In the genomic region with DNA sequence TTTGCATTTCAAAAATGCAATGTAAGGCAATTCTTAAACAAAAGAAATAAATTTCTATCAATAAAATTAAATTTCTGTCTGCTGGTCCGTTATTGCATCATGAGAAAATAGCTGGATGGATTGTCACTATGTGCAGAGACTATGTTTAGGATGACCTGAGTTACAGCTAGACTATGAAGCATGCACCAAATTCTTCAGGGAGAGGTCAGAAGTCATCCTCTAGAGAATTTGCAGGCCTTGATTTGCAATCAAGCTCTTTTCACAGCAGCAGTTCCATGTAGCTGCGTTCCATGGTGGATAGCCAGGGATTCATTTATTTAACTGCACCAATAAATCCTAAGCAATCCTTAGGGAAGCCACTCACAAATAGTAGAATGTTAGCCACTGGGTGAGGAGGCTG, we compare ENCODE assay signal across 12 cellular contexts.
DNase-seq lines count a peak whose midpoint lies in the region; ATAC-seq and TF ChIP-seq lines count a peak whose summit lies in the region.
"Had no signal": no experiment of that assay in that cellular context is flagged by ENCODE, and none has a peak within 500 bp of the region (broad histone marks: within the 10 kb centered on the region; RNA-seq: fewer than 3 reads in every experiment).

No MANE protein-coding gene starts in this region.

- DNase-seq in left ventricle myocardium inferior (no peak), left cardiac atrium (no peak), body of pancreas (no peak), iris pigment epithelial cell (ENCODE audit: low read depth) (peak; percentile 86), NCI-H1105 treated with DMSO at 0.1 percent for 48 hours (lab: John Stamatoyannopoulos, UW) (no peak), NCI-H1436 (lab: John Stamatoyannopoulos, UW) (no peak), DMS153 (lab: John Stamatoyannopoulos, UW) (no peak)
- DNase-seq: activated CD4-positive, alpha-beta memory T cell treated with anti-CD3 and anti-CD28 coated beads for 36 hours; heart right ventricle; NCI-H1092 treated with DMSO at 0.1 percent for 48 hours had no signal

- H3K9me3 ChIP-seq in left ventricle myocardium inferior (replicated peaks) (peaks cover 9% of the 10 kb centered on the region), body of pancreas (no peaks in the 10 kb centered on the region)

- WGBS in body of pancreas, 2 donors = 75 to 89% methylated on average over 2 of the region's 2 CpGs

- H3K4me3 ChIP-seq in left ventricle myocardium inferior = no peak overlapping the region
- no peak overlapping the region for H3K4me3 ChIP-seq in body of pancreas
- H3K4me3 ChIP-seq: heart right ventricle had no signal

- intact Hi-C loops in left ventricle myocardium inferior (cut with micrococcal nuclease) (no loop called here), left cardiac atrium (cut with DNase I) (no loop called here), body of pancreas (cut with DNase I) (no loop called here)

- H3K27ac ChIP-seq in left ventricle myocardium inferior (replicated peaks) = peak overlapping the region; percentile 15
- H3K27ac ChIP-seq in body of pancreas = peak overlapping the region; percentile 22 to 79 (median 57)

- no peaks in the 10 kb centered on the region for H3K4me1 ChIP-seq in left ventricle myocardium inferior
- peaks cover 11% of the 10 kb centered on the region for H3K4me1 ChIP-seq in body of pancreas

- no peak for TF ChIP-seq POLR2A in body of pancreas (IDR thresholded peaks at IDR 0.05)

- TF ChIP-seq CTCF in left ventricle myocardium inferior (IDR thresholded peaks at IDR 0.05; ENCODE audit: borderline replicate concordance) (no peak), body of pancreas (IDR thresholded peaks at IDR 0.05) (no peak)

- H3K27me3 ChIP-seq in left ventricle myocardium inferior (ENCODE audit: low read depth) (no peaks in the 10 kb centered on the region), body of pancreas (no peaks in the 10 kb centered on the region)
- H3K27me3 ChIP-seq: heart right ventricle had no signal

- ATAC-seq in left cardiac atrium (no peak), body of pancreas (no peak), HG03432 (IDR thresholded peaks at IDR 0.05; ENCODE audit: unreplicated experiment) (no peak)
- ATAC-seq: activated T-helper 17 cell treated with anti-CD3 and anti-CD28 coated beads, Interleukin-2, amount 50 U/mL, for 72 hours had no signal

- H3K36me3 ChIP-seq in left ventricle myocardium inferior = no peaks in the 10 kb centered on the region
- H3K36me3 ChIP-seq in body of pancreas (replicated peaks in 1 of 2; ENCODE audit: insufficient read depth in 1 of 2, low read depth in 2 of 2) = no peaks in the 10 kb centered on the region
- H3K36me3 ChIP-seq: heart right ventricle had no signal
